8 cellular contexts compared by ENCODE assay signal in the genomic region with DNA sequence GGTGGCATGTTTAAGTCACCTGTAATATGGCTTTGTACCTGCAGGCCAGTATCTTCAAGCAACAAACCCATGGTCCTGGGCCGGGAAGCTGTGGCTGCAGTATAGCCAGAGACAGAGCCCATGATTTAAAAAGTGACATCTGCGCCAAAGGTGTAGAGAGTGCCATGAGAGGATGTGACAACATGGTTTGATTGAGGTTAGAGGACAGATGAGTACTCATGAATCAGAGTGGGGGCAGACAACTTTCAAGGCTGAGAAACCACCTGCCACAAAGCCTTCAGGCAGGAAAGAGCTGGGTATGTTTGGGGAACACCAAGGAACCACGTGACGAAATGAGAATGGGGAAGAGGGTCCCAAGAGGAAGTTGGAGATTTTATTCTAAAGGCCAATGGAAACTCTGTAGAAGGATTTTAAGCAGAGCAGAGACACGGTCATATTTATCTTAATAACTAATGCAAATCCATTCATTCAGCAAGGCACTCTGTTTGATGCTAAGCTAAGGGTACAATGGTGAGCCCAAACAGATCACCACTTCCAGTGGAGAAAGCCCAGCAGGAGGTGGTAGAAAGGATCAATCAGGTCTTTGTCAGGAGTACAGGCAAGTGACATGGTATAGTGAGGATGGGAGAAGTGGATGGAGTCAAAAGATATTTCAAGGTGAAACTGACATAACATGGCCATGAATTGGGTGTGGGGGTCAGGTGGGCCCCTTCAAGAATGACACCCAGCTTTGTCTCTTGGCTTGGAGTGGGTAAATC. TPM values are rescaled to one million over a fixed set of nuclear protein-coding genes. Genes with fewer than 3 reads are reported as not detected.
DNase-seq lines count a peak whose midpoint lies in the region; ATAC-seq, FAIRE-seq and TF ChIP-seq lines count a peak whose summit lies in the region.

No MANE protein-coding gene starts in this region.

- DNase-seq in RCC 7860 (ENCODE audit: low spot score) (peak; percentile 31), germinal center (ENCODE audit: low spot score) (peak; percentile 36), neuronal stem cell (ENCODE audit: low spot score) (no peak), NCI-H187 treated with DMSO at 0.1 percent for 48 hours (lab: John Stamatoyannopoulos, UW) (no peak), mucosa of descending colon (no peak)

- no peak overlapping the region for H2BK120ac ChIP-seq in neuronal stem cell (ENCODE audit: low read depth, low read length)

- H3K27ac ChIP-seq in C4-2B, result peak overlapping the region; percentile 84; the same call in 1 of the 2 replicates
- H3K27ac ChIP-seq in neuronal stem cell (replicated peaks; ENCODE audit: low read length), result no peak overlapping the region

- peak; percentile 18 for ATAC-seq in GM21723 (IDR thresholded peaks at IDR 0.05; ENCODE audit: unreplicated experiment)
- no peak for ATAC-seq in GM21528 (IDR thresholded peaks at IDR 0.05; ENCODE audit: low FRiP score, unreplicated experiment)
- no peak for ATAC-seq in mucosa of descending colon

- H3K9me3 ChIP-seq in neuronal stem cell (replicated peaks in 1 of 2; ENCODE audit: control insufficient read depth in 2 of 2, insufficient read depth in 1 of 2, low read depth in 1 of 2, low read length in 2 of 2) (peaks cover 0 to 3% of the 10 kb centered on the region in 2 donors), mucosa of descending colon (no peaks in the 10 kb centered on the region)

- TF ChIP-seq CTCF in C4-2B (conservative IDR thresholded peaks at IDR 0.05) (no peak), mucosa of descending colon (IDR thresholded peaks at IDR 0.05) (no peak)

- WGBS in neuronal stem cell (ENCODE audit: extremely low coverage in 2 of 2, insufficient read length in 2 of 2, insufficient replicate concordance in 1 of 2), 2 donors, result no CpG with 5 or more reads among the region's 5 CpGs

- H2AFZ ChIP-seq in neuronal stem cell (ENCODE audit: low read length), result no peak overlapping the region

- intact Hi-C loops in mucosa of descending colon (cut with DNase I, micrococcal nuclease), result no loop called here

- no peak overlapping the region for H3K18ac ChIP-seq in neuronal stem cell (ENCODE audit: low read length)

- FAIRE-seq in RCC 7860 (lab: Jason Lieb, UNC), result no peak

- H3K9ac ChIP-seq in neuronal stem cell (ENCODE audit: low read depth, low read length, poor library complexity), result no peak overlapping the region

- H3K36me3 ChIP-seq in neuronal stem cell (replicated peaks in 1 of 2; ENCODE audit: control insufficient read depth in 2 of 2, insufficient read depth in 2 of 2, low read length in 2 of 2), result peaks cover 2 to 29% of the 10 kb centered on the region in 2 donors
- no peaks in the 10 kb centered on the region for H3K36me3 ChIP-seq in mucosa of descending colon (ENCODE audit: low read depth)

- H2AK5ac ChIP-seq in neuronal stem cell (ENCODE audit: low read depth, low read length), result no peak overlapping the region

- no peak overlapping the region for H2BK12ac ChIP-seq in neuronal stem cell (ENCODE audit: low read length)

- H4K91ac ChIP-seq in neuronal stem cell (ENCODE audit: low read depth, low read length, poor library complexity), result no peak overlapping the region

- H2BK5ac ChIP-seq in neuronal stem cell (ENCODE audit: low read length), result no peak overlapping the region

- peaks cover 8 to 13% of the 10 kb centered on the region in 2 donors for H3K4me1 ChIP-seq in neuronal stem cell (ENCODE audit: control insufficient read depth in 2 of 2, insufficient read depth in 1 of 2, low read depth in 1 of 2, low read length in 2 of 2)
- H3K4me1 ChIP-seq in mucosa of descending colon (ENCODE audit: low read depth), result peaks cover 30% of the 10 kb centered on the region

- H3K27me3 ChIP-seq in neuronal stem cell (ENCODE audit: control insufficient read depth in 3 of 3, insufficient read depth in 3 of 3, low read depth in 1 of 3, low read length in 3 of 3), result no peaks in the 10 kb centered on the region

- no peak overlapping the region for H3K4me2 ChIP-seq in neuronal stem cell (ENCODE audit: insufficient read depth, low read length, poor library complexity, severe bottlenecking)

- no peak overlapping the region for H4K8ac ChIP-seq in neuronal stem cell (ENCODE audit: low read depth, low read length)

- H3K14ac ChIP-seq in neuronal stem cell (ENCODE audit: low read length), result no peak overlapping the region

- peaks cover 2% of the 10 kb centered on the region for H3K79me1 ChIP-seq in neuronal stem cell (ENCODE audit: low read depth, low read length)

- H3K4me3 ChIP-seq in neuronal stem cell (ENCODE audit: low read length in 2 of 2) (no peak overlapping the region), mucosa of descending colon (no peak overlapping the region)

- H3K23ac ChIP-seq in neuronal stem cell (ENCODE audit: low read depth, low read length, poor library complexity), result no peak overlapping the region

- no peak overlapping the region for H3K4ac ChIP-seq in neuronal stem cell (ENCODE audit: low read length)

- no peak overlapping the region for H2BK15ac ChIP-seq in neuronal stem cell (ENCODE audit: low read length)

RNA-seq across cellular contexts. Expression of gene MICAL1, which starts 3.4 kb away (rescaled TPM):
- polyA plus RNA-seq in neuronal stem cell (2013, experiment 1 of 2), result 43.9 TPM
- polyA plus RNA-seq in neuronal stem cell (2013, experiment 2 of 2), result 41.6 TPM
- total RNA-seq in mucosa of descending colon, result 10 to 100 TPM; 43.1 to 72.9 (median 57.8) TPM

RNA-seq across cellular contexts. Expression of gene SMPD2, which starts 18.4 kb away (rescaled TPM):
- polyA plus RNA-seq in neuronal stem cell (2013, experiment 1 of 2), result 6.4 TPM
- 5.9 TPM for polyA plus RNA-seq in neuronal stem cell (2013, experiment 2 of 2)
- total RNA-seq in mucosa of descending colon, result 10 to 100 TPM; 13.4 to 24.8 (median 22.7) TPM

RNA-seq across cellular contexts. Expression of gene PPIL6, which starts 18.5 kb away (rescaled TPM):
- polyA plus RNA-seq in neuronal stem cell (2013, experiment 1 of 2), result 6.1 TPM
- polyA plus RNA-seq in neuronal stem cell (2013, experiment 2 of 2), result 6.1 TPM
- total RNA-seq in mucosa of descending colon, result 1 to 10 TPM in 2 of 3 donors, under 1 TPM in 1; 0.67 to 5.5 (median 2.9) TPM

RNA-seq across cellular contexts. Expression of gene ZBTB24, which starts 24.1 kb away (rescaled TPM):
- 5.3 TPM for polyA plus RNA-seq in neuronal stem cell (2013, experiment 1 of 2)
- 5.3 TPM for polyA plus RNA-seq in neuronal stem cell (2013, experiment 2 of 2)
- 1 to 10 TPM; 6.5 to 7.7 (median 6.9) TPM for total RNA-seq in mucosa of descending colon

Comparison
In these comparisons a context has a peak if more than half of its experiments do, and no peak if none do; other contexts are left out.
1. DNase-seq: peak in RCC 7860 (single experiment) and germinal center (single experiment); none in neuronal stem cell (single experiment), NCI-H187 treated with DMSO at 0.1 percent for 48 hours (single experiment) and mucosa of descending colon (0 of 3).